ENCODE assay signal across 9 cellular contexts in genomic region chr13:36818483-36819063, GRCh38. TPM values are rescaled to one million over a fixed set of nuclear protein-coding genes. Genes with fewer than 3 reads are reported as not detected.
DNase-seq lines count a peak whose midpoint lies in the region; ATAC-seq and TF ChIP-seq lines count a peak whose summit lies in the region.
"Had no signal": no experiment of that assay in that cellular context is flagged by ENCODE, and none has a peak within 500 bp of the region (broad histone marks: within the 10 kb centered on the region; RNA-seq: fewer than 3 reads in every experiment).

No MANE protein-coding gene starts in this region.

- H3K9me3 ChIP-seq in adipocyte (ENCODE audit: control insufficient read depth, low read length) = no peaks in the 10 kb centered on the region
- no peaks in the 10 kb centered on the region for H3K9me3 ChIP-seq in thymus (ENCODE audit: control insufficient read depth)

- H3K27me3 ChIP-seq in adipocyte (replicated peaks; ENCODE audit: control insufficient read depth, insufficient read depth, low read length) = no peaks in the 10 kb centered on the region
- H3K27me3 ChIP-seq in kidney epithelial cell (ENCODE audit: control insufficient read depth, insufficient read depth, low read length) = no peaks in the 10 kb centered on the region
- no peaks in the 10 kb centered on the region for H3K27me3 ChIP-seq in thymus (ENCODE audit: control insufficient read depth, insufficient read depth)

- H3K36me3 ChIP-seq in adipocyte (ENCODE audit: control insufficient read depth, insufficient read depth, low read length, severe bottlenecking) (no peaks in the 10 kb centered on the region), kidney epithelial cell (ENCODE audit: control insufficient read depth, insufficient read depth, low read length) (no peaks in the 10 kb centered on the region), thymus (ENCODE audit: control insufficient read depth, insufficient read depth) (no peaks in the 10 kb centered on the region)

- no peak overlapping the region for H3K27ac ChIP-seq in thymus (ENCODE audit: low read depth)
- H3K27ac ChIP-seq: epithelial cell of prostate had no signal

- DNase-seq in NCI-H510A treated with DMSO at 0.1 percent for 48 hours (lab: John Stamatoyannopoulos, UW) (peak; percentile 36), NCI-H510A (lab: John Stamatoyannopoulos, UW) (no peak), adipocyte (ENCODE audit: low read depth) (no peak), kidney epithelial cell (ENCODE audit: low read depth) (no peak), retina (no peak), cortex of kidney (lab: John Stamatoyannopoulos, UW) (no peak)

- peak; percentile 19 for ATAC-seq in HG03342 (IDR thresholded peaks at IDR 0.05; ENCODE audit: unreplicated experiment)

- WGBS in thymus = 17% methylated on average over 12 of the region's 12 CpGs

- H3K4me1 ChIP-seq in adipocyte (ENCODE audit: control insufficient read depth, insufficient read depth, low read length) = peaks cover 14% of the 10 kb centered on the region
- peaks cover 13% of the 10 kb centered on the region for H3K4me1 ChIP-seq in thymus (ENCODE audit: control insufficient read depth, insufficient read depth, low read length)

- peak overlapping the region; percentile 83 for H3K9ac ChIP-seq in adipocyte (ENCODE audit: low read length)

- H3K4me3 ChIP-seq in adipocyte (ENCODE audit: low read length) = peak overlapping the region; percentile 89
- peak overlapping the region; percentile 60 for H3K4me3 ChIP-seq in kidney epithelial cell (ENCODE audit: low read depth, low read length)
- H3K4me3 ChIP-seq in thymus (ENCODE audit: low read length) = peak overlapping the region; percentile 91

- no peak for TF ChIP-seq CTCF in kidney epithelial cell (IDR thresholded peaks at IDR 0.05; ENCODE audit: insufficient read depth, low read length, poor library complexity, severe bottlenecking)

RNA-seq across cellular contexts. Expression of gene RFXAP, which starts 0.4 kb away (rescaled TPM):
- 2.4 TPM in 2 replicates for total RNA-seq in kidney epithelial cell
- polyA plus RNA-seq in thymus = 9.1 TPM
